ENCODE assay signal across 24 cellular contexts in the genomic region with DNA sequence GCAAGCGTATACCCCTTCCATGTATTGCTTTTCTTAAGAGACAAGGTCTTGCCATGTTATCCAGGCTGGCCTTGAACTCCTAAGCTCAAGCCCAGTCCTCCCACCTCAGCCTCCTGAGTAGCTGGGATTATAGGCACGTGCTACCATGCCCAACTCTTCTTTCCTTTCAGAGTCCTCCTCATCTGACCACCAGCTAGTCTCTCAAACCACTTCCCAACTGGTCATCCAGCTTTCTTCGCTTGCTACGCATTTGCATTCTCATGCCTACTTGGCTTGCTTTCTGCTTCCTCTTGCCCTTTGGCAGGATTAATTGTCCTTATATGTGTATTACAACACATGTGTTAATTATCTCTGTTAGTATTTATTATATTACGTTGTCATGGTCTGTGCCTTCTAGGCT. TPM values are rescaled to one million over a fixed set of nuclear protein-coding genes. Genes with fewer than 3 reads are reported as not detected.
DNase-seq lines count a peak whose midpoint lies in the region; ATAC-seq and TF ChIP-seq lines count a peak whose summit lies in the region.
"Had no signal": no experiment of that assay in that cellular context is flagged by ENCODE, and none has a peak within 500 bp of the region (broad histone marks: within the 10 kb centered on the region; RNA-seq: fewer than 3 reads in every experiment).

No MANE protein-coding gene starts in this region.

- peaks cover 16% of the 10 kb centered on the region for H3K36me3 ChIP-seq in CD8-positive, alpha-beta memory T cell (ENCODE audit: insufficient read depth, low read length)
- H3K36me3 ChIP-seq in naive thymus-derived CD4-positive, alpha-beta T cell (ENCODE audit: control insufficient read depth in 2 of 3, insufficient read depth in 3 of 3, low read length in 3 of 3), result peaks cover 5 to 38% (median 14%) of the 10 kb centered on the region in 3 experiments
- H3K36me3 ChIP-seq in neural progenitor cell, result no peaks in the 10 kb centered on the region

- H3K4me1 ChIP-seq in CD8-positive, alpha-beta memory T cell (ENCODE audit: insufficient read depth, low read length), result peaks cover 47% of the 10 kb centered on the region
- peaks cover 19 to 30% of the 10 kb centered on the region in 2 donors for H3K4me1 ChIP-seq in naive thymus-derived CD4-positive, alpha-beta T cell (ENCODE audit: control insufficient read depth in 2 of 2, insufficient read depth in 2 of 2, low read length in 2 of 2)
- no peaks in the 10 kb centered on the region for H3K4me1 ChIP-seq in neural progenitor cell
- H3K4me1 ChIP-seq: foreskin keratinocyte had no signal

- no peak for ATAC-seq in activated T-helper 17 cell treated with anti-CD3 and anti-CD28 coated beads, Interleukin-2, amount 50 U/mL, for 72 hours (replicated peaks)
- ATAC-seq in naive thymus-derived CD4-positive, alpha-beta T cell, result no peak
- ATAC-seq in GM21390 (IDR thresholded peaks at IDR 0.05; ENCODE audit: unreplicated experiment), result no peak
- ATAC-seq: foreskin keratinocyte had no signal

- H3K79me2 ChIP-seq in neural progenitor cell (ENCODE audit: low read depth), result no peaks in the 10 kb centered on the region

- no peaks in the 10 kb centered on the region for H4K20me1 ChIP-seq in neural progenitor cell (ENCODE audit: low read depth)

- H3K9me3 Mint-ChIP-seq in CD8-positive, alpha-beta memory T cell, result no peaks in the 10 kb centered on the region
- no peaks in the 10 kb centered on the region for H3K9me3 Mint-ChIP-seq in activated T-helper 17 cell treated with anti-CD3 and anti-CD28 coated beads, Interleukin-2, amount 50 U/mL, for 72 hours
- H3K9me3 Mint-ChIP-seq in naive thymus-derived CD4-positive, alpha-beta T cell, result peaks cover 0 to 9% (median 3%) of the 10 kb centered on the region in 11 donors
- no peaks in the 10 kb centered on the region for H3K9me3 Mint-ChIP-seq in neural progenitor cell

- H3F3A ChIP-seq in neural progenitor cell (ENCODE audit: low read depth), result peaks cover 5% of the 10 kb centered on the region

- no peak overlapping the region for H2AFZ ChIP-seq in neural progenitor cell (replicated peaks)
- H2AFZ ChIP-seq: hepatocyte had no signal

- no peak overlapping the region for H3K4me3 ChIP-seq in CD8-positive, alpha-beta memory T cell (ENCODE audit: low read length)
- H3K4me3 ChIP-seq in naive thymus-derived CD4-positive, alpha-beta T cell (ENCODE audit: low read length), result no peak overlapping the region
- no peak overlapping the region for H3K4me3 ChIP-seq in neural progenitor cell
- H3K4me3 ChIP-seq: hepatocyte had no signal

- H3K4me2 ChIP-seq in neural progenitor cell, result no peak overlapping the region
- H3K4me2 ChIP-seq: hepatocyte had no signal

- no peak overlapping the region for H3K27ac ChIP-seq in CD8-positive, alpha-beta memory T cell (ENCODE audit: low read depth, low read length)
- H3K27ac ChIP-seq in naive thymus-derived CD4-positive, alpha-beta T cell (ENCODE audit: low read depth, low read length), result peak overlapping the region; percentile 48
- H3K27ac ChIP-seq in neural progenitor cell, result no peak overlapping the region
- H3K27ac ChIP-seq: 22Rv1, foreskin keratinocyte, hepatocyte had no signal

- peak overlapping the region; percentile 30 to 85 (median 64) for H3K27ac Mint-ChIP-seq in CD8-positive, alpha-beta memory T cell
- peak overlapping the region; percentile 57 for H3K27ac Mint-ChIP-seq in activated T-helper 17 cell treated with anti-CD3 and anti-CD28 coated beads, Interleukin-2, amount 50 U/mL, for 72 hours
- H3K27ac Mint-ChIP-seq in naive thymus-derived CD4-positive, alpha-beta T cell, result peak overlapping the region in 7 of 9 donors; percentile 70 to 94 (median 79)
- no peak overlapping the region for H3K27ac Mint-ChIP-seq in neural progenitor cell

- H3K9me3 ChIP-seq in CD8-positive, alpha-beta memory T cell (ENCODE audit: low read length), result no peaks in the 10 kb centered on the region
- no peaks in the 10 kb centered on the region for H3K9me3 ChIP-seq in naive thymus-derived CD4-positive, alpha-beta T cell (ENCODE audit: control insufficient read depth in 2 of 3, low read length in 3 of 3)
- H3K9me3 ChIP-seq in neural progenitor cell (ENCODE audit: low read depth), result no peaks in the 10 kb centered on the region

- H3K9ac ChIP-seq in neural progenitor cell, result no peak overlapping the region

- POLR2A ChIA-PET in CD8-positive, alpha-beta memory T cell (lab: Charles Lee), result interaction anchor here (1.2 kb wide), 1 partner anchor 13 kb away, joined by 4 read pairs; no protein-coding TSS in a partner anchor
- POLR2A ChIA-PET in naive thymus-derived CD4-positive, alpha-beta T cell (lab: Charles Lee), result interaction anchor here (0.9 to 2.1 kb wide), 9 partner anchors 9 to 165 kb away, joined by 3 to 12 read pairs (median 6); a partner anchor contains a TSS

- no peaks in the 10 kb centered on the region for H3K27me3 ChIP-seq in CD8-positive, alpha-beta memory T cell (ENCODE audit: insufficient read depth, low read length, poor library complexity, severe bottlenecking)
- H3K27me3 ChIP-seq in naive thymus-derived CD4-positive, alpha-beta T cell (ENCODE audit: control insufficient read depth in 2 of 2, insufficient read depth in 2 of 2, low read length in 2 of 2), result no peaks in the 10 kb centered on the region
- no peaks in the 10 kb centered on the region for H3K27me3 ChIP-seq in neural progenitor cell
- H3K27me3 ChIP-seq: foreskin keratinocyte, hepatocyte had no signal

- no peak for TF ChIP-seq CTCF in neural progenitor cell (IDR thresholded peaks at IDR 0.05)

- no peaks in the 10 kb centered on the region for H3K27me3 Mint-ChIP-seq in CD8-positive, alpha-beta memory T cell
- no peaks in the 10 kb centered on the region for H3K27me3 Mint-ChIP-seq in activated T-helper 17 cell treated with anti-CD3 and anti-CD28 coated beads, Interleukin-2, amount 50 U/mL, for 72 hours
- no peaks in the 10 kb centered on the region for H3K27me3 Mint-ChIP-seq in naive thymus-derived CD4-positive, alpha-beta T cell
- H3K27me3 Mint-ChIP-seq in neural progenitor cell (ENCODE audit: insufficient read depth, low read depth), result peaks cover 8% of the 10 kb centered on the region
- H3K27me3 Mint-ChIP-seq: naive B cell had no signal

- intact Hi-C loops in naive thymus-derived CD4-positive, alpha-beta T cell (cut with micrococcal nuclease), result loop anchor here in 1 of 2 donors (1.0 kb wide), 2 partner anchors 8 to 12 kb away; no protein-coding TSS in a partner anchor

- peak; percentile 28 to 60 for DNase-seq in NOMO-1 (lab: John Stamatoyannopoulos, UW; ENCODE audit: unreplicated experiment in 2 of 2)
- DNase-seq in NOMO-1 treated with dmso at 0.1 percent for 144 hours (lab: John Stamatoyannopoulos, UW; ENCODE audit: unreplicated experiment), result no peak
- no peak for DNase-seq in CD8-positive, alpha-beta memory T cell
- DNase-seq in naive thymus-derived CD4-positive, alpha-beta T cell, result no peak
- DNase-seq in NCI-H187 (lab: John Stamatoyannopoulos, UW), result no peak
- no peak for DNase-seq in neural progenitor cell (ENCODE audit: low spot score)
- DNase-seq: AML-193; foreskin keratinocyte; GOT3; kidney; naive B cell; NCI-H1092 treated with DMSO at 0.1 percent for 48 hours; NCI-H2107; NCI-H524 treated with DMSO at 0.1 percent for 48 hours; SHP77 treated with DMSO at 0.1 percent for 48 hours; small intestine; stimulated activated CD4-positive, alpha-beta T cell treated with anti-CD3 and anti-CD28 coated beads, Interleukin-4, amount 100 ng/mL, for 1 hour had no signal

- peaks cover 64 to 83% (median 73%) of the 10 kb centered on the region in 3 donors for H3K4me1 Mint-ChIP-seq in CD8-positive, alpha-beta memory T cell
- H3K4me1 Mint-ChIP-seq in activated T-helper 17 cell treated with anti-CD3 and anti-CD28 coated beads, Interleukin-2, amount 50 U/mL, for 72 hours, result peaks cover 47% of the 10 kb centered on the region
- peaks cover 37 to 78% (median 63%) of the 10 kb centered on the region in 7 donors for H3K4me1 Mint-ChIP-seq in naive thymus-derived CD4-positive, alpha-beta T cell
- no peaks in the 10 kb centered on the region for H3K4me1 Mint-ChIP-seq in neural progenitor cell

- peak overlapping the region in 3 of 7 donors; percentile 0 to 60 (median 36) for H3K4me3 Mint-ChIP-seq in CD8-positive, alpha-beta memory T cell
- H3K4me3 Mint-ChIP-seq in activated T-helper 17 cell treated with anti-CD3 and anti-CD28 coated beads, Interleukin-2, amount 50 U/mL, for 72 hours, result peak overlapping the region; percentile 60
- H3K4me3 Mint-ChIP-seq in naive thymus-derived CD4-positive, alpha-beta T cell, result peak overlapping the region in 4 of 10 donors; percentile 2 to 44 (median 27)
- H3K4me3 Mint-ChIP-seq in neural progenitor cell, result no peak overlapping the region

- peaks cover 29 to 63% (median 38%) of the 10 kb centered on the region in 3 donors for H3K36me3 Mint-ChIP-seq in CD8-positive, alpha-beta memory T cell
- H3K36me3 Mint-ChIP-seq in activated T-helper 17 cell treated with anti-CD3 and anti-CD28 coated beads, Interleukin-2, amount 50 U/mL, for 72 hours (ENCODE audit: low read depth), result peaks cover 80% of the 10 kb centered on the region
- peaks cover 14 to 66% (median 56%) of the 10 kb centered on the region in 5 donors for H3K36me3 Mint-ChIP-seq in naive thymus-derived CD4-positive, alpha-beta T cell
- H3K36me3 Mint-ChIP-seq in neural progenitor cell, result peaks cover 29% of the 10 kb centered on the region

- CTCF ChIA-PET in CD8-positive, alpha-beta memory T cell (lab: Charles Lee), result interaction anchor here (1.0 to 1.6 kb wide), 5 partner anchors 9 to 185 kb away, joined by 3 to 5 read pairs (median 4); no protein-coding TSS in a partner anchor
- CTCF ChIA-PET in naive thymus-derived CD4-positive, alpha-beta T cell (lab: Charles Lee), result interaction anchor here (0.6 to 1.6 kb wide), 4 partner anchors 14 to 75 kb away, joined by 3 to 5 read pairs (median 4); no protein-coding TSS in a partner anchor

RNA-seq across cellular contexts. Expression of a gene that starts 6.3 kb away (rescaled TPM):
- 10 to 100 TPM; 15.2 to 16.2 TPM for total RNA-seq in CD8-positive, alpha-beta memory T cell
- polyA plus RNA-seq in CD8-positive, alpha-beta memory T cell, result 32.4 TPM
- total RNA-seq in activated T-helper 17 cell treated with anti-CD3 and anti-CD28 coated beads, Interleukin-2, amount 50 U/mL, for 72 hours, result 10 to 100 TPM in 1 of 2 donors, 1 to 10 TPM in 1; 8.7 to 10.1 TPM
- 10 to 100 TPM; 11.5 to 40.4 (median 21.1) TPM for total RNA-seq in naive thymus-derived CD4-positive, alpha-beta T cell
- polyA plus RNA-seq in naive thymus-derived CD4-positive, alpha-beta T cell, result 10 to 100 TPM; 27.9 to 35.9 TPM
- total RNA-seq in neural progenitor cell (ENCODE audit: low replicate concordance), result not detected in 2 replicates
- total RNA-seq: dermis microvascular lymphatic vessel endothelial cell, foreskin keratinocyte, G401, hepatocyte, posterior vena cava had no signal
- polyA plus RNA-seq: foreskin keratinocyte, hepatocyte had no signal

RNA-seq across cellular contexts. Expression of a gene that starts 51.3 kb away (rescaled TPM):
- total RNA-seq in CD8-positive, alpha-beta memory T cell, result 10 to 100 TPM; 62.3 to 63.7 TPM
- 160 TPM for polyA plus RNA-seq in CD8-positive, alpha-beta memory T cell
- total RNA-seq in activated T-helper 17 cell treated with anti-CD3 and anti-CD28 coated beads, Interleukin-2, amount 50 U/mL, for 72 hours, result 10 to 100 TPM; 39.0 to 46.1 TPM
- total RNA-seq in naive thymus-derived CD4-positive, alpha-beta T cell, result 100 to 1,000 TPM in 2 of 5 experiments, 10 to 100 TPM in 3; 63.3 to 114 (median 90.2) TPM
- 100 to 1,000 TPM; 142 TPM for polyA plus RNA-seq in naive thymus-derived CD4-positive, alpha-beta T cell
- 87.7 and 93.2 TPM in 2 replicates for total RNA-seq in neural progenitor cell (ENCODE audit: low replicate concordance)

RNA-seq across cellular contexts. Expression of a gene that starts 55.3 kb away (rescaled TPM):
- 10 to 100 TPM; 61.5 to 62.8 TPM for total RNA-seq in CD8-positive, alpha-beta memory T cell
- 232 TPM for polyA plus RNA-seq in CD8-positive, alpha-beta memory T cell
- 10 to 100 TPM; 92.4 to 95.1 TPM for total RNA-seq in activated T-helper 17 cell treated with anti-CD3 and anti-CD28 coated beads, Interleukin-2, amount 50 U/mL, for 72 hours
- total RNA-seq in naive thymus-derived CD4-positive, alpha-beta T cell, result 100 to 1,000 TPM in 4 of 5 experiments, 10 to 100 TPM in 1; 26.8 to 231 (median 112) TPM
- polyA plus RNA-seq in naive thymus-derived CD4-positive, alpha-beta T cell, result 100 to 1,000 TPM; 234 to 241 TPM
- not detected in 2 replicates for total RNA-seq in neural progenitor cell (ENCODE audit: low replicate concordance)
- total RNA-seq: foreskin keratinocyte, G401 had no signal
- polyA plus RNA-seq: foreskin keratinocyte had no signal

Comparison
In these comparisons a context has a peak if more than half of its experiments do, and no peak if none do; other contexts are left out.
1. DNase-seq: peak in NOMO-1 (2 of 2); none in NOMO-1 treated with dmso at 0.1 percent for 144 hours (single experiment), CD8-positive, alpha-beta memory T cell (0 of 5), naive thymus-derived CD4-positive, alpha-beta T cell (0 of 9), NCI-H187 (0 of 2) and neural progenitor cell (single experiment).
2. RNA of a gene that starts 55.3 kb away (total RNA-seq): 26.8 to 231 TPM in naive thymus-derived CD4-positive, alpha-beta T cell, 92.4 to 95.1 TPM in activated T-helper 17 cell treated with anti-CD3 and anti-CD28 coated beads, Interleukin-2, amount 50 U/mL, for 72 hours and 61.5 to 62.8 TPM in CD8-positive, alpha-beta memory T cell; not detected in neural progenitor cell; every median in the first group is over 10 times any median in the second.